In the genomic region with DNA sequence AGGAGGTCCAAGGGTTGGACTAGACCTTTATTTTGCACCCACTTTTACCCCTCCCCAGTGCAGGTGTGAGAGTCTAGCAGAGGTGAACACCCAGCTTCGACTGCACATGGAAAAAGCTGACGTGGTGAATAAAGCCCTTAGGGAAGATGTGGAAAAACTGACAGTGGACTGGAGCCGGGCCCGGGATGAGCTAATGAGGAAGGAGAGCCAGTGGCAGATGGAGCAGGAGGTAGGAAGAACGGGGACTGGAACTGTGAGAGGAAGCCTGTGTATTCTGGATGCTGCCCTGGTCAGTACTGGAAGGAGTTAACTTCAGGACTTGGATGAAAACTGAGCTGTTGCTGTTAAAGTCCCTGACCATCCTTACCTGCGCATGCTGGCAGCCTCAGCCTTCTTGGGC, we compare ENCODE assay signal across 18 cellular contexts. TPM values are rescaled to one million over a fixed set of nuclear protein-coding genes. Genes with fewer than 3 reads are reported as not detected.
"Had no signal": no experiment of that assay in that cellular context is flagged by ENCODE, and none has a peak within 500 bp of the region (broad histone marks: within the 10 kb centered on the region; RNA-seq: fewer than 3 reads in every experiment).

No MANE protein-coding gene starts in this region.

- H3K27me3 Mint-ChIP-seq: stimulated activated memory B cell treated with anti-CD40 and anti-IgM and Interleukin-4, amounts not matched to agents 10 μg/mL and 1 μg/mL and 100 μg/mL, for 72 hours; T-cell had no signal

- H3K27ac ChIP-seq: esophagus squamous epithelium, foreskin keratinocyte, neural progenitor cell, ovary had no signal

- H3K9me3 Mint-ChIP-seq: activated naive CD4-positive, alpha-beta T cell treated with anti-CD3 and anti-CD28 coated beads for 36 hours; activated T-helper 2 cell treated with anti-CD3 and anti-CD28 coated beads, Interferon-gamma antibody, Interleukin-2, Interleukin-4, amounts not matched to agents 10 μg/mL and 5 μg/mL and 100 μg/mL, durations not matched to agents 14 hours and 24 hours and 36 hours; mesothelial cell of epicardium; neural progenitor cell; stimulated activated memory B cell treated with anti-CD40 and anti-IgM and Interleukin-4, amounts not matched to agents 10 μg/mL and 1 μg/mL and 100 μg/mL, for 72 hours; T-cell had no signal

- H3K4me1 ChIP-seq: foreskin keratinocyte had no signal

- DNase-seq: activated CD4-positive, CD25-positive, alpha-beta regulatory T cell treated with anti-CD3 and anti-CD28 coated beads, Interleukin-2, amount 50 U/mL, for 72 hours; activated naive CD4-positive, alpha-beta T cell treated with anti-CD3 and anti-CD28 coated beads for 36 hours; activated T-cell treated with anti-CD3 and anti-CD28 coated beads for 4 hours; amniotic stem cell; effector CD8-positive, alpha-beta T cell; esophagus squamous epithelium; foreskin keratinocyte; glutamatergic neuron; kidney glomerular epithelial cell; ovary; stimulated activated CD4-positive, alpha-beta T cell treated with anti-CD3 and anti-CD28 coated beads, Interleukin-2, amount 100 ng/mL, for 48 hours; T-cell had no signal

- H3K27me3 ChIP-seq: esophagus squamous epithelium, foreskin keratinocyte, neural progenitor cell, ovary, tibial nerve had no signal

- H3K27ac Mint-ChIP-seq: activated naive CD4-positive, alpha-beta T cell treated with anti-CD3 and anti-CD28 coated beads for 36 hours; activated T-helper 2 cell treated with anti-CD3 and anti-CD28 coated beads, Interferon-gamma antibody, Interleukin-2, Interleukin-4, amounts not matched to agents 10 μg/mL and 5 μg/mL and 100 μg/mL, durations not matched to agents 14 hours and 24 hours and 36 hours; neural progenitor cell; stimulated activated memory B cell treated with anti-CD40 and anti-IgM and Interleukin-4, amounts not matched to agents 10 μg/mL and 1 μg/mL and 100 μg/mL, for 72 hours; T-cell had no signal

- H3K9me3 ChIP-seq: esophagus squamous epithelium, ovary, tibial nerve had no signal

- H3K4me3 ChIP-seq: esophagus squamous epithelium, lung, neural progenitor cell, ovary, tibial nerve had no signal

- ATAC-seq: foreskin keratinocyte; stimulated activated memory B cell treated with anti-CD40 and anti-IgM and Interleukin-4, amounts not matched to agents 10 μg/mL and 1 μg/mL and 100 μg/mL, for 72 hours; T-cell had no signal

- H3K36me3 ChIP-seq: ovary had no signal

- H3K4me3 Mint-ChIP-seq: activated naive CD4-positive, alpha-beta T cell treated with anti-CD3 and anti-CD28 coated beads for 36 hours; mesothelial cell of epicardium; neural progenitor cell; stimulated activated memory B cell treated with anti-CD40 and anti-IgM and Interleukin-4, amounts not matched to agents 10 μg/mL and 1 μg/mL and 100 μg/mL, for 72 hours; T-cell had no signal

RNA-seq across cellular contexts. Expression of a gene that starts 27.9 kb away (rescaled TPM):
- total RNA-seq: activated naive CD4-positive, alpha-beta T cell treated with anti-CD3 and anti-CD28 coated beads for 36 hours; activated T-helper 2 cell treated with anti-CD3 and anti-CD28 coated beads, Interferon-gamma antibody, Interleukin-2, Interleukin-4, amounts not matched to agents 10 μg/mL and 5 μg/mL and 100 μg/mL, durations not matched to agents 14 hours and 24 hours and 36 hours had no signal
